1 cellular context compared by ENCODE assay signal in the genomic region with DNA sequence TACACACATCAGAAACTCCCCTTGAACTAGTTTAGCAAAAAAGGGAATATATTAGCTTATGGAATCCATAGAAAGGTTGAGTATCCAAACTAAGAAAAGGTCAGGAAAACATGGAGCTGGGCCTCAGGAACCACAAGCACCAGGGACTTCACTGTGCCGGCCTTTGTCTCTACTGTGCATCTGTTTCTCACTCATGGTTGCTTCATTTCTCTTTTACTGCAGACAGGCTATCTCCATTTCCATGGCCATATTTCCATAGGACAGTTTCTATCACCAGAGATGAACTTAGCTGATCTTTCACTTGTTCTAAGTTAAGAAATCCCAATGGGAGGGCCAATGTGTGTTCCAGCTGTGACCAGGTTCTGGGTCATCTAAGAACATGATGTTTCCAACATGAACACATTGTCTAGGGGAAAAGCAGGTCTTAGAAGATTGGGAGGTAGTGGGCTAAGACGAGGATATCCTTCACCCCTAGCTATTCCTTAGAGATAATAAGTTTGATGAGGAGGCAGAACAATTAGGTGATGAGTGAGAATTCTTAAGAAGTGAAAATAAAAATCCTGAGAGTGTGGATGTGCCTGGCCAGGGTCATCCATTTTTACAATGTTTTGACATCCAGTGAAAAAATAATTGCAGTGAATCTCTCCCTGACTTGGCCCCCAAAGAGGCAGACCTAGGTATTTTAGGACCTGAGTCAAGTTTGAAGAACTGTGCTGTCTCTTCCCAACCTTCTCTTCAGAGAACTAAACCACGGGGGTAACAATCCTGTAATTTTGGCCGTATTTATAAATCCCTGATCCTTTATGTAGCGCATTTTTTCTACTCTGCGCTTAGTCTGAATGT.
TF ChIP-seq lines count a peak whose summit lies in the region.

No MANE protein-coding gene starts in this region.

TF ChIP-seq in K562, 482 proteins besides CTCF, POLR2A, EP300 and RAD21 (continued from another document):
- TF ChIP-seq, protein P1, sequence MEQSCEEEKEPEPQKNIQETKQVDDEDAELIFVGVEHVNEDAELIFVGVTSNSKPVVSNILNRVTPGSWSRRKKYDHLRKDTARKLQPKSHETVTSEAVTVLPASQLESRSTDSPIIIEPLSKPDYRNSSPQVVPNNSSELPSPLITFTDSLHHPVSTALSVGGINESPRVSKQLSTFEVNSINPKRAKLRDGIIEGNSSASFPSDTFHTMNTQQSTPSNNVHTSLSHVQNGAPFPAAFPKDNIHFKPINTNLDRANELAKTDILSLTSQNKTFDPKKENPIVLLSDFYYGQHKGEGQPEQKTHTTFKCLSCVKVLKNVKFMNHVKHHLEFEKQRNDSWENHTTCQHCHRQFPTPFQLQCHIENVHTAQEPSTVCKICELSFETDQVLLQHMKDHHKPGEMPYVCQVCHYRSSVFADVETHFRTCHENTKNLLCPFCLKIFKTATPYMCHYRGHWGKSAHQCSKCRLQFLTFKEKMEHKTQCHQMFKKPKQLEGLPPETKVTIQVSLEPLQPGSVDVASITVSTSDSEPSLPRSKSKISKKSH (CRISPR knock-in tag; IDR thresholded peaks at IDR 0.05), result no peak
- TF ChIP-seq, protein P2, sequence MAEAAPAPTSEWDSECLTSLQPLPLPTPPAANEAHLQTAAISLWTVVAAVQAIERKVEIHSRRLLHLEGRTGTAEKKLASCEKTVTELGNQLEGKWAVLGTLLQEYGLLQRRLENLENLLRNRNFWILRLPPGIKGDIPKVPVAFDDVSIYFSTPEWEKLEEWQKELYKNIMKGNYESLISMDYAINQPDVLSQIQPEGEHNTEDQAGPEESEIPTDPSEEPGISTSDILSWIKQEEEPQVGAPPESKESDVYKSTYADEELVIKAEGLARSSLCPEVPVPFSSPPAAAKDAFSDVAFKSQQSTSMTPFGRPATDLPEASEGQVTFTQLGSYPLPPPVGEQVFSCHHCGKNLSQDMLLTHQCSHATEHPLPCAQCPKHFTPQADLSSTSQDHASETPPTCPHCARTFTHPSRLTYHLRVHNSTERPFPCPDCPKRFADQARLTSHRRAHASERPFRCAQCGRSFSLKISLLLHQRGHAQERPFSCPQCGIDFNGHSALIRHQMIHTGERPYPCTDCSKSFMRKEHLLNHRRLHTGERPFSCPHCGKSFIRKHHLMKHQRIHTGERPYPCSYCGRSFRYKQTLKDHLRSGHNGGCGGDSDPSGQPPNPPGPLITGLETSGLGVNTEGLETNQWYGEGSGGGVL (CRISPR knock-in tag; IDR thresholded peaks at IDR 0.05), result peak; percentile 52; the same call in 1 of the 2 replicates
- no peak for TF ChIP-seq SETDB1 (IDR thresholded peaks at IDR 0.05; ENCODE audit: low read length)
- TF ChIP-seq, protein P3, sequence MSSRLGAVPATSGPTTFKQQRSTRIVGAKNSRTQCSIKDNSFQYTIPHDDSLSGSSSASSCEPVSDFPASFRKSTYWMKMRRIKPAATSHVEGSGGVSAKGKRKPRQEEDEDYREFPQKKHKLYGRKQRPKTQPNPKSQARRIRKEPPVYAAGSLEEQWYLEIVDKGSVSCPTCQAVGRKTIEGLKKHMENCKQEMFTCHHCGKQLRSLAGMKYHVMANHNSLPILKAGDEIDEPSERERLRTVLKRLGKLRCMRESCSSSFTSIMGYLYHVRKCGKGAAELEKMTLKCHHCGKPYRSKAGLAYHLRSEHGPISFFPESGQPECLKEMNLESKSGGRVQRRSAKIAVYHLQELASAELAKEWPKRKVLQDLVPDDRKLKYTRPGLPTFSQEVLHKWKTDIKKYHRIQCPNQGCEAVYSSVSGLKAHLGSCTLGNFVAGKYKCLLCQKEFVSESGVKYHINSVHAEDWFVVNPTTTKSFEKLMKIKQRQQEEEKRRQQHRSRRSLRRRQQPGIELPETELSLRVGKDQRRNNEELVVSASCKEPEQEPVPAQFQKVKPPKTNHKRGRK (tag; IDR thresholded peaks at IDR 0.05), result no peak
- no peak for TF ChIP-seq HDAC3 (IDR thresholded peaks at IDR 0.05; ENCODE audit: borderline replicate concordance, partially characterized antibody)
- TF ChIP-seq SMARCA4 (IDR thresholded peaks at IDR 0.05), result no peak
- TF ChIP-seq, protein P4, sequence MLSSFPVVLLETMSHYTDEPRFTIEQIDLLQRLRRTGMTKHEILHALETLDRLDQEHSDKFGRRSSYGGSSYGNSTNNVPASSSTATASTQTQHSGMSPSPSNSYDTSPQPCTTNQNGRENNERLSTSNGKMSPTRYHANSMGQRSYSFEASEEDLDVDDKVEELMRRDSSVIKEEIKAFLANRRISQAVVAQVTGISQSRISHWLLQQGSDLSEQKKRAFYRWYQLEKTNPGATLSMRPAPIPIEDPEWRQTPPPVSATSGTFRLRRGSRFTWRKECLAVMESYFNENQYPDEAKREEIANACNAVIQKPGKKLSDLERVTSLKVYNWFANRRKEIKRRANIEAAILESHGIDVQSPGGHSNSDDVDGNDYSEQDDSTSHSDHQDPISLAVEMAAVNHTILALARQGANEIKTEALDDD (IDR thresholded peaks at IDR 0.05), result no peak; the same call in 1 of the 2 replicates
- no peak for TF ChIP-seq CBX1 (IDR thresholded peaks at IDR 0.05; ENCODE audit: low read depth)
- no peak for TF ChIP-seq RBM15 (IDR thresholded peaks at IDR 0.05; ENCODE audit: insufficient read depth, low read length)
- TF ChIP-seq ZKSCAN8 (CRISPR knock-in tag; IDR thresholded peaks at IDR 0.05), result peak; percentile 1; the same call in 1 of the 2 replicates
- TF ChIP-seq, protein P5, sequence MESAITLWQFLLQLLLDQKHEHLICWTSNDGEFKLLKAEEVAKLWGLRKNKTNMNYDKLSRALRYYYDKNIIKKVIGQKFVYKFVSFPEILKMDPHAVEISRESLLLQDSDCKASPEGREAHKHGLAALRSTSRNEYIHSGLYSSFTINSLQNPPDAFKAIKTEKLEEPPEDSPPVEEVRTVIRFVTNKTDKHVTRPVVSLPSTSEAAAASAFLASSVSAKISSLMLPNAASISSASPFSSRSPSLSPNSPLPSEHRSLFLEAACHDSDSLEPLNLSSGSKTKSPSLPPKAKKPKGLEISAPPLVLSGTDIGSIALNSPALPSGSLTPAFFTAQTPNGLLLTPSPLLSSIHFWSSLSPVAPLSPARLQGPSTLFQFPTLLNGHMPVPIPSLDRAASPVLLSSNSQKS (CRISPR knock-in tag; IDR thresholded peaks at IDR 0.05), result 0 out of 2 replicates have a peak, but pooled peaks have one; percentile 5
- no peak for TF ChIP-seq SLC30A9 (CRISPR knock-in tag; IDR thresholded peaks at IDR 0.05)
- TF ChIP-seq ZNF75A (CRISPR knock-in tag; IDR thresholded peaks at IDR 0.05), result 0 out of 2 replicates have a peak, but pooled peaks have one; percentile 7
- no peak for TF ChIP-seq ZNF696 (CRISPR knock-in tag; conservative IDR thresholded peaks at IDR 0.05)
- TF ChIP-seq CEBPB (tag; IDR thresholded peaks at IDR 0.05), result peak; percentile 70
- no peak for TF ChIP-seq PHF8 (IDR thresholded peaks at IDR 0.05; ENCODE audit: borderline replicate concordance, low read length)
- no peak for TF ChIP-seq HNRNPH1 (optimal IDR thresholded peaks at IDR 0.05; ENCODE audit: low read depth, low read length)
- TF ChIP-seq, protein P6, sequence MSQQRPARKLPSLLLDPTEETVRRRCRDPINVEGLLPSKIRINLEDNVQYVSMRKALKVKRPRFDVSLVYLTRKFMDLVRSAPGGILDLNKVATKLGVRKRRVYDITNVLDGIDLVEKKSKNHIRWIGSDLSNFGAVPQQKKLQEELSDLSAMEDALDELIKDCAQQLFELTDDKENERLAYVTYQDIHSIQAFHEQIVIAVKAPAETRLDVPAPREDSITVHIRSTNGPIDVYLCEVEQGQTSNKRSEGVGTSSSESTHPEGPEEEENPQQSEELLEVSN (IDR thresholded peaks at IDR 0.05; ENCODE audit: borderline replicate concordance in 1 of 2, extremely low read depth in 1 of 2, insufficient read depth in 1 of 2, insufficient read length in 1 of 2, low read depth in 1 of 2, low read length in 1 of 2, poor library complexity in 1 of 2, severe bottlenecking in 1 of 2), result no peak
- TF ChIP-seq EHMT2 (IDR thresholded peaks at IDR 0.05), result no peak
- TF ChIP-seq C11orf30 (IDR thresholded peaks at IDR 0.05; ENCODE audit: low read depth), result no peak
- TF ChIP-seq SMAD3 (CRISPR knock-in tag; conservative IDR thresholded peaks at IDR 0.05), result 0 out of 2 replicates have a peak, but pooled peaks have one; percentile 64
- TF ChIP-seq ZNF79 (CRISPR knock-in tag; IDR thresholded peaks at IDR 0.05; ENCODE audit: low read depth), result no peak
- TF ChIP-seq ZFP36 (IDR thresholded peaks at IDR 0.05; ENCODE audit: low read depth, low read length, partially characterized antibody), result no peak
- TF ChIP-seq PURB (CRISPR knock-in tag; IDR thresholded peaks at IDR 0.05; ENCODE audit: low read depth), result no peak
- no peak for TF ChIP-seq GTF2E2 (tag; IDR thresholded peaks at IDR 0.05)
- no peak for TF ChIP-seq ZNF354B (CRISPR knock-in tag; IDR thresholded peaks at IDR 0.05)
